Comparison of ENCODE assay signal across 16 cellular contexts in the genomic region with DNA sequence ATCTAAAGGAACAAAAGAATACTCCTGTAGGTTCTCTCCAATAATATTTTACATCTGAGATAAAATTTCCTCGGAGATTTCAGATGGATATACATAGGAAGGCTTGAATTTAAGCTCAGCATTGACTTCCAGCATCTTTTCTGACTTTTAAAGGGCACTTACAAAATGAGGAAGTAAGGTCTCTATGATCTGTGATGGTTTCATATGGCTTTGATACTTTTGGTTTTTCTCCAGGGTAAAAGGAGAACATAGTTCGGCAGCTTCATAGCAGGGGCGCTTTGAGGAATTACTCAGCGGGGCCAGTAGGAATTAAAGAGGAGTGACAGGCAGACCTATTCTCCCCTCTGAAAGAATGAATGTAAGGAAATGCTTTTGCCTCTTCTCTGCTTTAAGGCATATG.
"Had no signal": no experiment of that assay in that cellular context is flagged by ENCODE, and none has a peak within 500 bp of the region (broad histone marks: within the 10 kb centered on the region; RNA-seq: fewer than 3 reads in every experiment).

No MANE protein-coding gene starts in this region.

- H3K27ac ChIP-seq: colonic mucosa, ovary, right lobe of liver, upper lobe of left lung had no signal

- H3K4me3 ChIP-seq: colonic mucosa, lung, ovary, right lobe of liver, smooth muscle cell, upper lobe of left lung had no signal

- H3K9me3 ChIP-seq: colonic mucosa, ovary, right lobe of liver, upper lobe of left lung had no signal

- DNase-seq: activated naive CD4-positive, alpha-beta T cell; activated naive CD8-positive, alpha-beta T cell treated with anti-CD3 and anti-CD28 coated beads, Interleukin-2, amount 10 ng/mL, durations not matched to agents 7 days and 5 days; central memory CD4-positive, alpha-beta T cell; colonic mucosa; midbrain; ovary; right lobe of liver; stimulated activated CD4-positive, alpha-beta T cell treated with anti-CD3 and anti-CD28 coated beads, Interleukin-4, amount 100 ng/mL, for 4 hours; stimulated activated CD8-positive, alpha-beta memory T cell treated with anti-CD3 and anti-CD28 coated beads, Interleukin-4, amount 100 ng/mL, for 48 hours; stimulated activated naive CD4-positive, alpha-beta T cell treated with Interleukin-2 at 50 U/mL for 16 hours; substantia nigra; upper lobe of left lung had no signal

- H3K4me1 ChIP-seq: colonic mucosa, right lobe of liver, upper lobe of left lung had no signal

- H3K4me2 ChIP-seq: smooth muscle cell had no signal

- ATAC-seq: activated CD4-positive, CD25-positive, alpha-beta regulatory T cell treated with anti-CD3 and anti-CD28 coated beads, Interleukin-2, amount 50 U/mL, for 24 hours; esophagus mucosa; right lobe of liver had no signal

- H3K27me3 ChIP-seq: colonic mucosa, ovary, right lobe of liver, upper lobe of left lung had no signal

- H3K36me3 ChIP-seq: colonic mucosa, ovary, right lobe of liver, upper lobe of left lung had no signal
